21 cellular contexts compared by ENCODE assay signal in the genomic region with DNA sequence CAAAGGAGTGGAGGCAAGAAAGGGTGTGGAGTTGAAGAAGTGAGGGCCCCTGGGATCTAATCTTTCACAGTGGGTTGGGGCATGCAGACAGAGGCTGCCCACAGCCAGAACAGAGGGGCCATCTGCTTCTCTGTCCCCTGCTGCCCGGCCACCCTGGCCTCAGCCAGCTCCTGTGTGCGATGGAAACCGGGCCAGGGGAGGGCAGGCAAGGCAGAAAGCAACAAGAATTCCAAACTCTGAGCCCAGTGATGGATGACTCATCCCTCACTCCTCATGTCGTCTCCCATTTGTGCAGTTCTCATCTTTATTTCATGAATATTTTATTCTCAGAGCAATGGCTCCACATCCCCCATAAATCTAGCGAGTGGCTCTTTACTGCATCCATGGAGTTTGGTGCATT.
A peak's percentile ranks its signal among the peaks of the same experiment; 100 is the strongest.
DNase-seq lines count a peak whose midpoint lies in the region; ATAC-seq and TF ChIP-seq lines count a peak whose summit lies in the region.
"Had no signal": no experiment of that assay in that cellular context is flagged by ENCODE, and none has a peak within 500 bp of the region (broad histone marks: within the 10 kb centered on the region; RNA-seq: fewer than 3 reads in every experiment).

No MANE protein-coding gene starts in this region.

- no peaks in the 10 kb centered on the region for H3K9me3 Mint-ChIP-seq in neural crest cell

- H3K4me3 ChIP-seq in left ventricle myocardium inferior (no peak overlapping the region), coronary artery (no peak overlapping the region)
- H3K4me3 ChIP-seq: MG63 had no signal

- no peak for TF ChIP-seq CTCF in left ventricle myocardium inferior (IDR thresholded peaks at IDR 0.05; ENCODE audit: borderline replicate concordance)
- no peak for TF ChIP-seq CTCF in coronary artery (IDR thresholded peaks at IDR 0.05)
- no peak for TF ChIP-seq CTCF in neural crest cell (conservative IDR thresholded peaks at IDR 0.05)
- TF ChIP-seq CTCF in GM20000 (IDR thresholded peaks at IDR 0.05; ENCODE audit: extremely low read depth, missing control alignments): no peak

- H3K36me3 ChIP-seq in left ventricle myocardium inferior: no peaks in the 10 kb centered on the region
- H3K36me3 ChIP-seq: MG63 had no signal

- peaks cover 5% of the 10 kb centered on the region for H3K27me3 ChIP-seq in left ventricle myocardium inferior (ENCODE audit: low read depth)
- H3K27me3 ChIP-seq: MG63 had no signal

- H3K4me1 ChIP-seq in left ventricle myocardium inferior: no peaks in the 10 kb centered on the region

- peaks cover 5% of the 10 kb centered on the region for H3K4me1 Mint-ChIP-seq in neural crest cell

- H3K27me3 Mint-ChIP-seq in neural crest cell (ENCODE audit: low read depth): no peaks in the 10 kb centered on the region
- H3K27me3 Mint-ChIP-seq: CD4-positive, alpha-beta memory T cell had no signal

- no peak overlapping the region for H3K4me3 Mint-ChIP-seq in neural crest cell
- H3K4me3 Mint-ChIP-seq: CD4-positive, alpha-beta memory T cell had no signal

- DNase-seq in cardiac septum (ENCODE audit: low spot score) (peak; percentile 29), left ventricle myocardium inferior (no peak), coronary artery (ENCODE audit: low spot score) (peak; percentile 33), neural crest cell (ENCODE audit: low read depth, low spot score) (no peak), GM20000 (ENCODE audit: low spot score) (no peak), sciatic nerve (ENCODE audit: low spot score) (no peak), substantia nigra (lab: John Stamatoyannopoulos, UW) (no peak)
- DNase-seq: C1 segment of cervical spinal cord; CD4-positive, alpha-beta memory T cell; COR-L47; DMS53; KBM-7; MG63; NCI-H1694; NCI-H2029 treated with DMSO at 0.1 percent for 48 hours; NCI-H446 treated with DMSO at 0.1 percent for 48 hours; NCI-H526; NCI-H82; NK-92 treated with Interleukin-12 subunit alpha and Interleukin-12 subunit beta, amount 100 ng/mL, for 24 hours; PC-3 had no signal

- no peaks in the 10 kb centered on the region for H3K36me3 Mint-ChIP-seq in neural crest cell (ENCODE audit: low read depth)
- H3K36me3 Mint-ChIP-seq: CD4-positive, alpha-beta memory T cell had no signal

- peak overlapping the region; percentile 58 for H3K27ac Mint-ChIP-seq in neural crest cell (ENCODE audit: unreplicated experiment)

- no peaks in the 10 kb centered on the region for H3K9me3 ChIP-seq in left ventricle myocardium inferior (replicated peaks)
- H3K9me3 ChIP-seq: MG63 had no signal

- ATAC-seq in sciatic nerve: no peak
- ATAC-seq: PC-3, SK-N-SH treated with all-trans-retinoic acid at 6 μM for 48 hours had no signal

- intact Hi-C loops in cardiac septum (cut with DNase I) (no loop called here), left ventricle myocardium inferior (cut with micrococcal nuclease) (no loop called here), sciatic nerve (cut with DNase I) (no loop called here)

- H3K27ac ChIP-seq in left ventricle myocardium inferior (replicated peaks) (no peak overlapping the region), coronary artery (no peak overlapping the region), substantia nigra (ENCODE audit: low read depth, low read length, poor library complexity, severe bottlenecking) (no peak overlapping the region)

Comparison
In these comparisons a context has a peak if more than half of its experiments do, and no peak if none do; other contexts are left out.
1. DNase-seq: peak in cardiac septum (single experiment) and coronary artery (single experiment); none in left ventricle myocardium inferior (single experiment), neural crest cell (single experiment), GM20000 (single experiment), sciatic nerve (single experiment) and substantia nigra (0 of 49).